In the genomic region with DNA sequence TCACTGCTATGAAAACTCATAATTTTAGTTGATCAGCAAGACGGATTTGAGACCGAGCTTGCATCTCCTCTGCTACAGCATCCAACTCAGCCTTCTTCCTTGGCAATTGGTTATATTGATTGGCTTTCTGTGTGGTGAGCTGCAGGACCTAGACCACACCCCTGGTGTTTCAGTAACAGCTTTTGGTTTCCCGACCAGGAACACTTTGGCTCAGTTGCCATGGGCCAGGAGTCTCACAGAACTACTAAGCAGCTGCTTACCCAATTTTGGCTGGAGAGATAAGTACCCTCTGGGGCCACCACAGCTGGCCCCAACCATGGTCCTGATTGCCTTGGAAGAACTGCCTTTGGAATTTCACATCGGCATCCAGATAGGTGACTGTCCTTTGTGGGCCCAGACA, we compare ENCODE assay signal across 29 cellular contexts. TPM values are rescaled to one million over a fixed set of nuclear protein-coding genes. Genes with fewer than 3 reads are reported as not detected.
DNase-seq lines count a peak whose midpoint lies in the region; ATAC-seq, FAIRE-seq and TF ChIP-seq lines count a peak whose summit lies in the region.
"Had no signal": no experiment of that assay in that cellular context is flagged by ENCODE, and none has a peak within 500 bp of the region (broad histone marks: within the 10 kb centered on the region; RNA-seq: fewer than 3 reads in every experiment).

A gene with protein sequence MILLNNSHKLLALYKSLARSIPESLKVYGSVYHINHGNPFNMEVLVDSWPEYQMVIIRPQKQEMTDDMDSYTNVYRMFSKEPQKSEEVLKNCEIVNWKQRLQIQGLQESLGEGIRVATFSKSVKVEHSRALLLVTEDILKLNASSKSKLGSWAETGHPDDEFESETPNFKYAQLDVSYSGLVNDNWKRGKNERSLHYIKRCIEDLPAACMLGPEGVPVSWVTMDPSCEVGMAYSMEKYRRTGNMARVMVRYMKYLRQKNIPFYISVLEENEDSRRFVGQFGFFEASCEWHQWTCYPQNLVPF (plus strand): TSS at position 212 of the 400 bp plus-strand sequence. CDS start 7,600 bp downstream, outside the sequence.

- H3K27ac ChIP-seq in liver (ENCODE audit: low read depth in 1 of 2, low read length in 2 of 2) = peak within 1 kb of the TSS; percentile 84 to 96
- no peak within 1 kb of the TSS for H3K27ac ChIP-seq in HepG2 (ENCODE audit: extremely low read length, insufficient read depth, low read length)
- H3K27ac ChIP-seq in left ventricle myocardium inferior (replicated peaks) = no peak within 1 kb of the TSS
- H3K27ac ChIP-seq: BLaER1 had no signal

- no peaks in the 10 kb centered on the region for H3K4me1 Mint-ChIP-seq in nephron
- H3K4me1 Mint-ChIP-seq: CD14-positive monocyte; CD4-positive, alpha-beta memory T cell; CD4-positive, CD25-positive, alpha-beta regulatory T cell; CD8-positive, alpha-beta memory T cell had no signal

- FAIRE-seq in HepG2 (lab: Jason Lieb, UNC) = no peak
- FAIRE-seq: A204.1, GM12878, GM12892, GM18507 had no signal

- H3K79me2 ChIP-seq in HepG2 (ENCODE audit: insufficient read depth, low read length) = no peaks in the 10 kb centered on the region

- H3K4me2 ChIP-seq in HepG2 (ENCODE audit: low read depth, low read length) = no peak within 1 kb of the TSS
- H3K4me2 ChIP-seq: BLaER1 had no signal

- no peak for ATAC-seq in HepG2
- ATAC-seq in left lobe of liver = peak; percentile 77
- ATAC-seq: GM12878 had no signal

- peak within 1 kb of the TSS; percentile 64 to 84 (median 80) for H3K4me3 ChIP-seq in liver (ENCODE audit: low read depth in 1 of 3, low read length in 3 of 3)
- no peak within 1 kb of the TSS for H3K4me3 ChIP-seq in HepG2 (replicated peaks in 1 of 3; ENCODE audit: insufficient read depth in 1 of 3, low read depth in 2 of 3, low read length in 3 of 3)
- no peak within 1 kb of the TSS for H3K4me3 ChIP-seq in left ventricle myocardium inferior
- H3K4me3 ChIP-seq: BLaER1, GM12878 had no signal

- H3K27me3 Mint-ChIP-seq in nephron (ENCODE audit: low read depth) = no peaks in the 10 kb centered on the region

- CTCF ChIA-PET in HepG2 (lab: Yijun Ruan, JAX; ENCODE audit: low intra/inter-chr PET ratio, low total read pairs) = no interaction called here

- no peak for TF ChIP-seq EP300 in HepG2 (IDR thresholded peaks at IDR 0.05; ENCODE audit: low read depth in 2 of 2, low read length in 2 of 2)
- TF ChIP-seq EP300 in HepG2 (CRISPR knock-in tag; IDR thresholded peaks at IDR 0.05; ENCODE audit: borderline replicate concordance) = no peak

- WGBS in liver = 35% methylated on average over 4 of the region's 4 CpGs
- 35% methylated on average over 4 of the region's 4 CpGs for WGBS in HepG2 (ENCODE audit: low lambda C conversion rate)

- no peaks in the 10 kb centered on the region for H4K20me1 ChIP-seq in HepG2 (ENCODE audit: insufficient read depth, low read length)
- H4K20me1 ChIP-seq: BLaER1 had no signal

- peak within 1 kb of the TSS; percentile 14 to 80 (median 48) for H3K27ac Mint-ChIP-seq in nephron
- H3K27ac Mint-ChIP-seq: CD14-positive monocyte; CD4-positive, CD25-positive, alpha-beta regulatory T cell had no signal

- no peak within 1 kb of the TSS for H3K4me3 Mint-ChIP-seq in nephron
- H3K4me3 Mint-ChIP-seq: CD14-positive monocyte; CD4-positive, alpha-beta memory T cell; CD4-positive, CD25-positive, alpha-beta regulatory T cell; CD8-positive, alpha-beta memory T cell had no signal

- no TSS peak for BruUV-seq in HepG2 (replicated peaks; lab: Mats Ljungman, UMichigan)

- intact Hi-C loops in HepG2 (cut with micrococcal nuclease; ENCODE audit: unreplicated experiment) (no loop called here), left ventricle myocardium inferior (cut with micrococcal nuclease) (no loop called here)

- TF ChIP-seq RAD21 in liver (IDR thresholded peaks at IDR 0.05) = peak in 1 of 2 donors; percentile 8
- TF ChIP-seq RAD21 in HepG2 (CRISPR knock-in tag; IDR thresholded peaks at IDR 0.05) = no peak

- H3K9me3 Mint-ChIP-seq in nephron = no peaks in the 10 kb centered on the region
- H3K9me3 Mint-ChIP-seq: CD4-positive, CD25-positive, alpha-beta regulatory T cell had no signal

- POLR2A ChIA-PET in HepG2 (lab: Yijun Ruan, JAX) = no interaction called here

- H3K27me3 ChIP-seq in liver (ENCODE audit: control insufficient read depth in 4 of 4, insufficient read depth in 4 of 4, low read length in 3 of 4) = no peaks in the 10 kb centered on the region
- no peaks in the 10 kb centered on the region for H3K27me3 ChIP-seq in HepG2 (ENCODE audit: control insufficient read depth in 1 of 2, insufficient read depth in 2 of 2, low read length in 2 of 2)
- no peaks in the 10 kb centered on the region for H3K27me3 ChIP-seq in left ventricle myocardium inferior (ENCODE audit: low read depth)
- H3K27me3 ChIP-seq: BE2C, BLaER1 had no signal

- H3K9ac ChIP-seq in liver (ENCODE audit: low read depth in 1 of 2, low read length in 2 of 2) (peak within 1 kb of the TSS; percentile 77 to 98), HepG2 (ENCODE audit: insufficient read depth, low read depth, low read length) (no peak within 1 kb of the TSS)
- H3K9ac ChIP-seq: BLaER1 had no signal

- peaks cover 0 to 8% (median 0%) of the 10 kb centered on the region in 4 donors for H3K36me3 ChIP-seq in liver (ENCODE audit: control insufficient read depth in 4 of 4, insufficient read depth in 3 of 4, low read depth in 1 of 4, low read length in 3 of 4)
- no peaks in the 10 kb centered on the region for H3K36me3 ChIP-seq in HepG2 (replicated peaks in 1 of 2; ENCODE audit: control insufficient read depth in 1 of 2, insufficient read depth in 2 of 2, low read length in 2 of 2)
- H3K36me3 ChIP-seq in left ventricle myocardium inferior = no peaks in the 10 kb centered on the region
- H3K36me3 ChIP-seq: BE2C, BLaER1 had no signal

- H3K9me3 ChIP-seq in liver (ENCODE audit: control insufficient read depth in 4 of 4, low read length in 3 of 4) = no peaks in the 10 kb centered on the region
- no peaks in the 10 kb centered on the region for H3K9me3 ChIP-seq in HepG2 (ENCODE audit: low read length)
- peaks cover 4% of the 10 kb centered on the region for H3K9me3 ChIP-seq in left ventricle myocardium inferior (replicated peaks)
- H3K9me3 ChIP-seq: BE2C, BLaER1 had no signal

- in situ Hi-C loops in HepG2 (cut with HindIII; ENCODE audit: extremely low pct_ligation_motif_present, low pct_unique_long_range_greater_than_20kb) = no loop called here

- H3K4me1 ChIP-seq in liver (ENCODE audit: control insufficient read depth in 4 of 4, insufficient read depth in 4 of 4, low read length in 3 of 4) = peaks cover 7 to 53% (median 33%) of the 10 kb centered on the region in 4 donors
- peaks cover 10% of the 10 kb centered on the region for H3K4me1 ChIP-seq in HepG2 (ENCODE audit: insufficient read depth, low read length)
- H3K4me1 ChIP-seq in left ventricle myocardium inferior = no peaks in the 10 kb centered on the region
- H3K4me1 ChIP-seq: BE2C, BLaER1 had no signal

- TF ChIP-seq POLR2A in HepG2 (IDR thresholded peaks at IDR 0.05; ENCODE audit: insufficient read depth in 1 of 2, low read depth in 2 of 2, low read length in 2 of 2) = no peak

- no peaks in the 10 kb centered on the region for H3K36me3 Mint-ChIP-seq in nephron (ENCODE audit: low read depth)
- H3K36me3 Mint-ChIP-seq: CD14-positive monocyte; CD4-positive, alpha-beta memory T cell; CD4-positive, CD25-positive, alpha-beta regulatory T cell; CD8-positive, alpha-beta memory T cell had no signal

- TF ChIP-seq CTCF in liver (IDR thresholded peaks at IDR 0.05; ENCODE audit: low read depth, low read length, missing input control) (no peak), HepG2 (CRISPR knock-in tag; IDR thresholded peaks at IDR 0.05) (no peak), nephron (IDR thresholded peaks at IDR 0.05; ENCODE audit: unreplicated experiment in 3 of 3) (no peak), left ventricle myocardium inferior (IDR thresholded peaks at IDR 0.05; ENCODE audit: borderline replicate concordance) (no peak)

- H2AFZ ChIP-seq in HepG2 (ENCODE audit: low read length) = no peak within 1 kb of the TSS

- no peak for DNase-seq in HepG2 (ENCODE audit: low spot score)
- peak; percentile 85 for DNase-seq in left lobe of liver (ENCODE audit: low spot score)
- DNase-seq in stimulated activated CD4-positive, alpha-beta T cell treated with anti-CD3 and anti-CD28 coated beads, Interleukin-2, amount 100 ng/mL, for 24 hours = no peak
- no peak for DNase-seq in NCI-H2107 treated with DMSO at 0.1 percent for 48 hours (lab: John Stamatoyannopoulos, UW; ENCODE audit: unreplicated experiment)
- no peak for DNase-seq in left ventricle myocardium inferior
- DNase-seq: 8988T; ACHN; BE2C; C1 segment of cervical spinal cord; CD4-positive, alpha-beta memory T cell; CD4-positive, CD25-positive, alpha-beta regulatory T cell; CD8-positive, alpha-beta memory T cell; COR-L47; DMS 273 treated with DMSO at 0.1 percent for 48 hours; DMS153; DMS53; DMS79; DND-41; EL; GDM1 had no signal

TF ChIP-seq in HepG2, 621 proteins besides CTCF, POLR2A, EP300 and RAD21 (continues in another document):
- no peak for TF ChIP-seq ZFP36L2 (CRISPR knock-in tag; IDR thresholded peaks at IDR 0.05)

RNA-seq across cellular contexts. Expression of the gene that starts here (rescaled TPM):
- total RNA-seq in liver (100 to 1,000 TPM in 1 of 2 donors, 10 to 100 TPM in 1; 64.9 to 622 TPM), HepG2 (2016; rRNA removed; fragmentation: Illumina TruSeq; extraction: Trizol) (0.17 TPM in 1 of 2 replicates, not detected in the other), left lobe of liver (374 TPM), left ventricle myocardium inferior (not detected)
- polyA plus RNA-seq in liver (100 to 1,000 TPM; 246 to 248 TPM), HepG2 (2011; rRNA removed) (0.17 TPM in 2 replicates)
- total RNA-seq in HepG2 (2016; cell fraction: cytosol; rRNA removed; fragmentation: Illumina TruSeq; extraction: Trizol; ENCODE audit: low read depth) = not detected in 2 replicates
- total RNA-seq in HepG2 (2016; cell fraction: insoluble cytoplasmic fraction; rRNA removed; fragmentation: Illumina TruSeq; extraction: Trizol) = 0.34 TPM in 1 of 2 replicates, not detected in the other
- 0.10 TPM in 1 of 2 replicates, not detected in the other for total RNA-seq in HepG2 (2016; cell fraction: membrane; rRNA removed; fragmentation: Illumina TruSeq; extraction: Trizol)
- not detected in 2 replicates for total RNA-seq in HepG2 (2016; cell fraction: nucleus; rRNA removed; fragmentation: Illumina TruSeq; extraction: Trizol)
- 0.12 TPM in 1 of 2 replicates, not detected in the other for polyA plus RNA-seq in HepG2 (2011; cell fraction: cytosol; rRNA removed)
- polyA plus RNA-seq in HepG2 (2011; cell fraction: nucleus; rRNA removed) = 0.50 TPM in 1 of 2 replicates, not detected in the other
- not detected in 2 replicates for polyA plus RNA-seq in HepG2 (2012)
- not detected in 2 replicates for polyA plus RNA-seq in HepG2 (2016; cell fraction: cytosol; fragmentation: Illumina TruSeq; extraction: Trizol; ENCODE audit: low read depth)
- polyA plus RNA-seq in HepG2 (2016; cell fraction: insoluble cytoplasmic fraction; fragmentation: Illumina TruSeq; extraction: Trizol; ENCODE audit: low read depth) = 0.38 TPM in 1 of 2 replicates, not detected in the other
- not detected in 2 replicates for polyA plus RNA-seq in HepG2 (2016; cell fraction: membrane; fragmentation: Illumina TruSeq; extraction: Trizol; ENCODE audit: low read depth)
- polyA plus RNA-seq in HepG2 (2016; cell fraction: nucleus; fragmentation: Illumina TruSeq; extraction: Trizol; ENCODE audit: insufficient read depth, low read depth) = not detected in 2 replicates
- not detected in 2 replicates for polyA minus RNA-seq in HepG2 (2011; rRNA and poly(A)+ RNA removed; ENCODE audit: low replicate concordance)
- not detected in 2 replicates for polyA minus RNA-seq in HepG2 (2011; cell fraction: cytosol; rRNA and poly(A)+ RNA removed)
- polyA minus RNA-seq in HepG2 (2011; cell fraction: nucleus; rRNA and poly(A)+ RNA removed) = not detected in 2 replicates
- total RNA-seq: CD4-positive, alpha-beta memory T cell; CD4-positive, CD25-positive, alpha-beta regulatory T cell; CD8-positive, alpha-beta memory T cell; G401; GM12878 had no signal
- polyA plus RNA-seq: CD14-positive monocyte; CD4-positive, alpha-beta memory T cell; CD4-positive, CD25-positive, alpha-beta regulatory T cell; CD8-positive, alpha-beta memory T cell; GM12878 had no signal

Comparison
In these comparisons a context has a peak if more than half of its experiments do, and no peak if none do; other contexts are left out.
1. RNA of the gene that starts here (total RNA-seq): 64.9 to 622 TPM in liver and 374 TPM in left lobe of liver (single experiment); not detected in left ventricle myocardium inferior (single experiment) and 0.10 to 0.34 TPM in HepG2; every median in the first group is over 10 times any median in the second.
2. RNA of the gene that starts here (polyA plus RNA-seq): 246 to 248 TPM in liver; 0.12 to 0.50 TPM in HepG2; every median in the first group is over 100 times any median in the second.
3. H3K27ac ChIP-seq: peak in liver (2 of 2); none in HepG2 (single experiment) and left ventricle myocardium inferior (single experiment).
4. H3K4me3 ChIP-seq: peak in liver (3 of 3); none in HepG2 (0 of 3) and left ventricle myocardium inferior (single experiment).